ENCODE assay signal across 13 cellular contexts in the genomic region with DNA sequence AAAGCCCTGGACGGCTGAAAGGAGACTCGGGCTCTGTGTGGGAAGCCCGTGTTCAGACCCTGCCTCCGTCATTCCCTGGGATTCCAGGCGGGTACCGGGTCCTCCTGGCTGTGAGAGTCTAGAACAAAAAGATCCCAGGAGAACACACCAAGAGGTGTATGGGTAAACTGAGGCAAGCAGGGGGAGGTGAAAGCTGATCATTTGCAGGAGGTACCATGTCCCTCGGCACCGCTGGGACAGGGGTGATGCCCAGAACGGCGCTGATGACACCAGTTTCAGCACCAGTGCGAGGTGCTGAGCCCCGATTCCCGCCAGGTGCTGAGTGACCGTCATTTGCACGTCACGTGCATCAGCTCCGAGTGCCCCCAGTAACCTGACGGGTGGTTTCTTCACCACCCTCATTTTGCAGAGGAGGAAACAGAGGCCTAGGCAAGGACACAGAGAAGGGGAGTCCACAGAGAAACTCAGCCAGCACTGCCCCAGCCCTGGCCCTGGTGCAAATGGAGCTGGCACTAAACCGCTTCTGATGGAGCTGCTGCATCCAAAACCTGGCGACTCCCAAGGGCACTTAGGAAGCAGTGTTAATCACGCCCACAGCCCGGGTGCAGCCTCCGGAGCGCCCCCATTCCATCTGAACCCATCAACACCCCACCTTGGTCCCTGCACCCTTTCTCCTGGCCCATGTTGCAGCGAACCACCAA. TPM values are rescaled to one million over a fixed set of nuclear protein-coding genes. Genes with fewer than 3 reads are reported as not detected.
DNase-seq lines count a peak whose midpoint lies in the region; ATAC-seq and TF ChIP-seq lines count a peak whose summit lies in the region.
"Had no signal": no experiment of that assay in that cellular context is flagged by ENCODE, and none has a peak within 500 bp of the region (broad histone marks: within the 10 kb centered on the region; RNA-seq: fewer than 3 reads in every experiment).

No MANE protein-coding gene starts in this region.

- H3K4me2 ChIP-seq in SU-DHL-6 (ENCODE audit: low read depth, low read length, poor library complexity, severe bottlenecking) (no peak overlapping the region), osteoblast (ENCODE audit: insufficient read depth, low read length) (no peak overlapping the region)

- TF ChIP-seq POLR2A in transverse colon (IDR thresholded peaks at IDR 0.05) (no peak), Peyer's patch (IDR thresholded peaks at IDR 0.05) (no peak)

- H3K27ac ChIP-seq in SU-DHL-6 (ENCODE audit: low read depth, low read length) (no peak overlapping the region), lower lobe of right lung (no peak overlapping the region), transverse colon (peak overlapping the region in 2 of 4 donors; percentile 64 to 73), Peyer's patch (no peak overlapping the region), osteoblast (ENCODE audit: low read depth, low read length) (no peak overlapping the region)
- H3K27ac ChIP-seq: GM23248, testis had no signal

- H3K79me2 ChIP-seq in SU-DHL-6 (ENCODE audit: insufficient read depth, low read length) = no peaks in the 10 kb centered on the region; the same call in 1 of the 2 replicates
- H3K79me2 ChIP-seq in osteoblast (ENCODE audit: insufficient read depth, low read length) = no peaks in the 10 kb centered on the region

- H3K27ac Mint-ChIP-seq in activated CD8-positive, alpha-beta T cell treated with anti-CD3 and anti-CD28 coated beads for 36 hours = no peak overlapping the region
- no peak overlapping the region for H3K27ac Mint-ChIP-seq in activated CD8-positive, alpha-beta T cell treated with anti-CD3 and anti-CD28 coated beads, Interleukin-2, amount 10 ng/mL, durations not matched to agents 7 days and 5 days
- H3K27ac Mint-ChIP-seq: activated CD8-positive, alpha-beta memory T cell treated with anti-CD3 and anti-CD28 coated beads, Interleukin-2, amount 10 ng/mL, durations not matched to agents 7 days and 5 days had no signal

- CTCF ChIA-PET in activated CD8-positive, alpha-beta T cell treated with anti-CD3 and anti-CD28 coated beads for 36 hours (lab: Charles Lee) = interaction anchor here (0.7 to 9.6 kb wide), 16 partner anchors 8 to 381 kb away, joined by 3 to 151 read pairs (median 4); a partner anchor contains a TSS
- CTCF ChIA-PET in activated CD8-positive, alpha-beta T cell treated with anti-CD3 and anti-CD28 coated beads, Interleukin-2, amount 10 ng/mL, durations not matched to agents 7 days and 5 days (lab: Charles Lee) = interaction anchor here (0.8 to 5.0 kb wide), 10 partner anchors 17 to 312 kb away, joined by 3 to 82 read pairs (median 4); a partner anchor contains a TSS

- POLR2A ChIA-PET in activated CD8-positive, alpha-beta T cell treated with anti-CD3 and anti-CD28 coated beads for 36 hours (lab: Charles Lee) = interaction anchor here (0.9 to 1.8 kb wide), 2 partner anchors 17 to 38 kb away, joined by 4 to 6 read pairs; a partner anchor contains a TSS
- POLR2A ChIA-PET in activated CD8-positive, alpha-beta T cell treated with anti-CD3 and anti-CD28 coated beads, Interleukin-2, amount 10 ng/mL, durations not matched to agents 7 days and 5 days (lab: Charles Lee) = no interaction called here

- H3K4me1 ChIP-seq in lower lobe of right lung (peaks cover 19% of the 10 kb centered on the region), transverse colon (peaks cover 4 to 23% (median 10%) of the 10 kb centered on the region in 4 donors), Peyer's patch (peaks cover 0 to 20% (median 2%) of the 10 kb centered on the region in 4 donors), osteoblast (ENCODE audit: insufficient read depth, low read length) (peaks cover 4% of the 10 kb centered on the region)

- TF ChIP-seq CTCF in activated CD8-positive, alpha-beta T cell treated with anti-CD3 and anti-CD28 coated beads for 36 hours (IDR thresholded peaks at IDR 0.05) = peak; percentile 66
- TF ChIP-seq CTCF in SU-DHL-6 (IDR thresholded peaks at IDR 0.05; ENCODE audit: insufficient read depth, low read length, poor library complexity, severe bottlenecking) (peak; percentile 23), lower lobe of right lung (IDR thresholded peaks at IDR 0.05) (peak; percentile 8), transverse colon (IDR thresholded peaks at IDR 0.05) (peak in 3 of 5 experiments; percentile 15 to 39 (median 21)), Peyer's patch (IDR thresholded peaks at IDR 0.05) (no peak), osteoblast (IDR thresholded peaks at IDR 0.05; ENCODE audit: extremely low read depth, low read depth, low read length) (no peak)

- H3F3A ChIP-seq in SU-DHL-6 (ENCODE audit: insufficient read depth) = no peaks in the 10 kb centered on the region

- H3K4me3 ChIP-seq in SU-DHL-6 (ENCODE audit: insufficient read depth, low read length, poor library complexity, severe bottlenecking) = no peak overlapping the region
- no peak overlapping the region for H3K4me3 ChIP-seq in lower lobe of right lung
- H3K4me3 ChIP-seq in transverse colon = no peak overlapping the region
- no peak overlapping the region for H3K4me3 ChIP-seq in Peyer's patch
- no peak overlapping the region for H3K4me3 ChIP-seq in osteoblast (ENCODE audit: insufficient read depth, low read length)
- H3K4me3 ChIP-seq: testis had no signal

- H3K9me3 ChIP-seq in SU-DHL-6 (ENCODE audit: insufficient read depth, low read length) (no peaks in the 10 kb centered on the region), lower lobe of right lung (no peaks in the 10 kb centered on the region), transverse colon (no peaks in the 10 kb centered on the region), Peyer's patch (no peaks in the 10 kb centered on the region), osteoblast (ENCODE audit: low read depth, low read length) (no peaks in the 10 kb centered on the region)
- H3K9me3 ChIP-seq: testis had no signal

- no peak for TF ChIP-seq EP300 in transverse colon (IDR thresholded peaks at IDR 0.05; ENCODE audit: low read depth)

- intact Hi-C loops in activated CD8-positive, alpha-beta T cell treated with anti-CD3 and anti-CD28 coated beads for 36 hours (cut with micrococcal nuclease) = loop anchor here (5.0 to 10.0 kb wide), 2 partner anchors 147 to 314 kb away; a partner anchor contains a TSS
- intact Hi-C loops in lower lobe of right lung (cut with DNase I) (loop anchor here (5.0 kb wide), 1 partner anchor 147 kb away; no protein-coding TSS in a partner anchor), transverse colon (cut with DNase I; ENCODE audit: low total_unique reads) (loop anchor here (2.0 to 5.0 kb wide), 4 partner anchors 52 to 312 kb away; a partner anchor contains a TSS)

- H2AFZ ChIP-seq in SU-DHL-6 (ENCODE audit: low read depth, low read length, severe bottlenecking) = no peak overlapping the region
- H2AFZ ChIP-seq in osteoblast (ENCODE audit: low read length) = no peak overlapping the region

- H3K9me3 Mint-ChIP-seq in activated CD8-positive, alpha-beta T cell treated with anti-CD3 and anti-CD28 coated beads for 36 hours = no peaks in the 10 kb centered on the region
- no peaks in the 10 kb centered on the region for H3K9me3 Mint-ChIP-seq in activated CD8-positive, alpha-beta T cell treated with anti-CD3 and anti-CD28 coated beads, Interleukin-2, amount 10 ng/mL, durations not matched to agents 7 days and 5 days (ENCODE audit: insufficient read depth)
- H3K9me3 Mint-ChIP-seq: CD8-positive, alpha-beta memory T cell; naive thymus-derived CD4-positive, alpha-beta T cell had no signal

- no peaks in the 10 kb centered on the region for H3K9me2 ChIP-seq in SU-DHL-6 (replicated peaks; ENCODE audit: insufficient read depth, low read length)

- 77% methylated on average over 25 of the region's 25 CpGs; no CpG with 5 or more reads in 1 of the 2 donors for WGBS in transverse colon (ENCODE audit: low coverage in 1 of 2), 2 donors

- DNase-seq in activated CD8-positive, alpha-beta T cell treated with anti-CD3 and anti-CD28 coated beads for 36 hours = no peak
- no peak for DNase-seq in activated CD8-positive, alpha-beta T cell treated with anti-CD3 and anti-CD28 coated beads, Interleukin-2, amount 10 ng/mL, durations not matched to agents 7 days and 5 days
- DNase-seq in lower lobe of right lung (no peak), transverse colon (no peak), Peyer's patch (no peak), osteoblast (ENCODE audit: insufficient read length, low spot score, missing footprints) (no peak)

- in situ Hi-C loops in transverse colon (cut with MboI; ENCODE audit: low pct_ligation_motif_present in 1 of 4, low pct_unique_long_range_greater_than_20kb in 1 of 4, low sequenced_read_pairs in 3 of 4) = loop anchor here in 3 of 4 donors (10.0 kb wide), 2 partner anchors 144 to 154 kb away; no protein-coding TSS in a partner anchor

- H3K36me3 ChIP-seq in SU-DHL-6 (ENCODE audit: low read length) = no peaks in the 10 kb centered on the region
- no peaks in the 10 kb centered on the region for H3K36me3 ChIP-seq in lower lobe of right lung
- no peaks in the 10 kb centered on the region for H3K36me3 ChIP-seq in transverse colon
- H3K36me3 ChIP-seq in Peyer's patch = no peaks in the 10 kb centered on the region
- no peaks in the 10 kb centered on the region for H3K36me3 ChIP-seq in osteoblast (ENCODE audit: insufficient read depth, low read length)

- no peak for ATAC-seq in activated CD8-positive, alpha-beta T cell treated with anti-CD3 and anti-CD28 coated beads for 36 hours
- ATAC-seq in activated CD8-positive, alpha-beta T cell treated with anti-CD3 and anti-CD28 coated beads, Interleukin-2, amount 10 ng/mL, durations not matched to agents 7 days and 5 days = no peak
- no peak for ATAC-seq in lower lobe of right lung
- ATAC-seq in GM21528 (IDR thresholded peaks at IDR 0.05; ENCODE audit: low FRiP score, unreplicated experiment) = no peak

- peaks cover 3% of the 10 kb centered on the region for H3K36me3 Mint-ChIP-seq in activated CD8-positive, alpha-beta T cell treated with anti-CD3 and anti-CD28 coated beads for 36 hours (ENCODE audit: low read depth)
- no peaks in the 10 kb centered on the region for H3K36me3 Mint-ChIP-seq in activated CD8-positive, alpha-beta T cell treated with anti-CD3 and anti-CD28 coated beads, Interleukin-2, amount 10 ng/mL, durations not matched to agents 7 days and 5 days (ENCODE audit: low read depth)
- H3K36me3 Mint-ChIP-seq: activated CD8-positive, alpha-beta memory T cell treated with anti-CD3 and anti-CD28 coated beads, Interleukin-2, amount 10 ng/mL, durations not matched to agents 7 days and 5 days; CD8-positive, alpha-beta memory T cell; naive thymus-derived CD4-positive, alpha-beta T cell had no signal

- no peak overlapping the region for H3K9ac ChIP-seq in SU-DHL-6 (ENCODE audit: low read length)

- no peaks in the 10 kb centered on the region; the same call in 1 of the 2 replicates for H4K20me1 ChIP-seq in SU-DHL-6 (ENCODE audit: low read depth, low read length)
- peaks cover 22% of the 10 kb centered on the region for H4K20me1 ChIP-seq in osteoblast (ENCODE audit: insufficient read depth, low read length)

- H3K27me3 ChIP-seq in SU-DHL-6 (ENCODE audit: low read length) (no peaks in the 10 kb centered on the region), lower lobe of right lung (ENCODE audit: low read depth) (no peaks in the 10 kb centered on the region), transverse colon (no peaks in the 10 kb centered on the region), Peyer's patch (no peaks in the 10 kb centered on the region), osteoblast (ENCODE audit: insufficient read depth, low read length) (no peaks in the 10 kb centered on the region)
- H3K27me3 ChIP-seq: testis had no signal

- no peaks in the 10 kb centered on the region for H3K27me3 Mint-ChIP-seq in activated CD8-positive, alpha-beta T cell treated with anti-CD3 and anti-CD28 coated beads for 36 hours
- peaks cover under 1% of the 10 kb centered on the region for H3K27me3 Mint-ChIP-seq in activated CD8-positive, alpha-beta T cell treated with anti-CD3 and anti-CD28 coated beads, Interleukin-2, amount 10 ng/mL, durations not matched to agents 7 days and 5 days (ENCODE audit: low read depth)

- H3K4me1 Mint-ChIP-seq in activated CD8-positive, alpha-beta T cell treated with anti-CD3 and anti-CD28 coated beads for 36 hours (ENCODE audit: low read depth) = peaks cover 5% of the 10 kb centered on the region
- peaks cover 6% of the 10 kb centered on the region for H3K4me1 Mint-ChIP-seq in activated CD8-positive, alpha-beta T cell treated with anti-CD3 and anti-CD28 coated beads, Interleukin-2, amount 10 ng/mL, durations not matched to agents 7 days and 5 days (ENCODE audit: low read depth)
- H3K4me1 Mint-ChIP-seq: activated CD8-positive, alpha-beta memory T cell treated with anti-CD3 and anti-CD28 coated beads, Interleukin-2, amount 10 ng/mL, durations not matched to agents 7 days and 5 days had no signal

- H3K4me3 Mint-ChIP-seq in activated CD8-positive, alpha-beta T cell treated with anti-CD3 and anti-CD28 coated beads for 36 hours = no peak overlapping the region
- H3K4me3 Mint-ChIP-seq in activated CD8-positive, alpha-beta T cell treated with anti-CD3 and anti-CD28 coated beads, Interleukin-2, amount 10 ng/mL, durations not matched to agents 7 days and 5 days = no peak overlapping the region
- H3K4me3 Mint-ChIP-seq: activated CD8-positive, alpha-beta memory T cell treated with anti-CD3 and anti-CD28 coated beads, Interleukin-2, amount 10 ng/mL, durations not matched to agents 7 days and 5 days; CD8-positive, alpha-beta memory T cell; naive thymus-derived CD4-positive, alpha-beta T cell had no signal

RNA-seq across cellular contexts. Expression of a gene that starts 16.8 kb away (rescaled TPM):
- 10 to 100 TPM; 38.7 to 38.8 TPM for total RNA-seq in activated CD8-positive, alpha-beta T cell treated with anti-CD3 and anti-CD28 coated beads for 36 hours
- total RNA-seq in activated CD8-positive, alpha-beta T cell treated with anti-CD3 and anti-CD28 coated beads, Interleukin-2, amount 10 ng/mL, durations not matched to agents 7 days and 5 days = 10 to 100 TPM; 14.4 to 14.6 TPM
- total RNA-seq in lower lobe of right lung = 15.0 TPM
- total RNA-seq in transverse colon = 10 to 100 TPM; 42.9 to 50.7 (median 50.1) TPM
- 10 to 100 TPM; 17.1 to 30.0 (median 29.3) TPM for total RNA-seq in Peyer's patch
- total RNA-seq in osteoblast = 17.7 TPM in 2 replicates

RNA-seq across cellular contexts. Expression of a gene that starts 36.9 kb away (rescaled TPM):
- 100 to 1,000 TPM; 396 to 416 TPM for total RNA-seq in activated CD8-positive, alpha-beta T cell treated with anti-CD3 and anti-CD28 coated beads for 36 hours
- total RNA-seq in activated CD8-positive, alpha-beta T cell treated with anti-CD3 and anti-CD28 coated beads, Interleukin-2, amount 10 ng/mL, durations not matched to agents 7 days and 5 days = 100 to 1,000 TPM; 335 to 340 TPM
- total RNA-seq in lower lobe of right lung (125 TPM), transverse colon (100 to 1,000 TPM in 1 of 4 donors, 10 to 100 TPM in 3; 45.3 to 181 (median 65.9) TPM), Peyer's patch (100 to 1,000 TPM in 1 of 4 donors, 10 to 100 TPM in 3; 50.3 to 106 (median 67.0) TPM), osteoblast (85.5 and 94.5 TPM in 2 replicates)

RNA-seq across cellular contexts. Expression of a gene that starts 57.5 kb away (rescaled TPM):
- total RNA-seq in activated CD8-positive, alpha-beta T cell treated with anti-CD3 and anti-CD28 coated beads for 36 hours = 100 to 1,000 TPM; 210 to 214 TPM
- total RNA-seq in activated CD8-positive, alpha-beta T cell treated with anti-CD3 and anti-CD28 coated beads, Interleukin-2, amount 10 ng/mL, durations not matched to agents 7 days and 5 days = 100 to 1,000 TPM; 261 to 281 TPM
- total RNA-seq in lower lobe of right lung (92.0 TPM), transverse colon (10 to 100 TPM; 14.6 to 63.3 (median 28.6) TPM), Peyer's patch (10 to 100 TPM; 15.1 to 94.1 (median 23.2) TPM), osteoblast (0.59 and 1.1 TPM in 2 replicates)

Comparison
In these comparisons a context has a peak if more than half of its experiments do, and no peak if none do; other contexts are left out.
1. CTCF ChIP-seq: peak in activated CD8-positive, alpha-beta T cell treated with anti-CD3 and anti-CD28 coated beads for 36 hours (single experiment), SU-DHL-6 (single experiment), lower lobe of right lung (single experiment) and transverse colon (3 of 5); none in Peyer's patch (0 of 6) and osteoblast (single experiment).